1 cellular context compared by ENCODE assay signal in the genomic region with DNA sequence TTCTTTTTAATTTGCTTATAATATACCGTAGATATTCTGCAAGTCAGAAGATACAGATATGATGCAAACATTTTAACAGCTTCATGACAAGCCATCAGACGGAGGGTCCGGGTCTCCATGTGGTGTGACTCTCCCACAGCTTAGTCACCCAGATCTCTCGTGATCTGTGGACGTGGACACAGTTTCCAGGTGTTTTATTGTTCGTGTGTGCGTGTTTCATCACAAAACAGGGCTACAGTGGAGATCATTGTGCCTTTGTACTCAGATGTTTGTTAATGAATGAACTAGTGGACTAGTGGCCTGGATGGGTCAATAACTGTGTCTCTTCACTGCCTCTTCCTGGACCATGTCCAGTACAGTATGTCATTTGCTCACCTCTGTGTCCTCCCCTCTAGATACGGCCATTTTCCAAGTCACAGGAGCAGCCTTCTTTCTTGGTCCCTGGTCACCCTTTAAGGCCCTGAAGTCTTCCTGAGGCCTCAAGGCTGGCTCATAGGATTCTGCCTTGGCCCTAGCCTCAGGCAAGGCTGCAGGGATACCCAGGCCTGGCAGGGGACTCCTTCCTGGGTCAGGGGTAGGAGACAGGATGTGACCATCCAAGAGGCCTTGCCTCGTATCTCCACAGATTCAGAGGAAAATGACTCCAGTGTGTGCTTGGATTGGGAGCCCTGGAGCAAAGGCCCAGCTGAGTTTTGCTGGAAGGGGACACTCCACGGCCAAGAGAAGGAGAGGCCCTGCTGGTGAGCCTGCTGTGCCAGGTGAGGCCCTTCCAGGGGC.
TF ChIP-seq lines count a peak whose summit lies in the region.

No MANE protein-coding gene starts in this region.

TF ChIP-seq in HepG2, 621 proteins besides CTCF, POLR2A, EP300 and RAD21 (continued from another document and continues in another):
- TF ChIP-seq, protein P1, sequence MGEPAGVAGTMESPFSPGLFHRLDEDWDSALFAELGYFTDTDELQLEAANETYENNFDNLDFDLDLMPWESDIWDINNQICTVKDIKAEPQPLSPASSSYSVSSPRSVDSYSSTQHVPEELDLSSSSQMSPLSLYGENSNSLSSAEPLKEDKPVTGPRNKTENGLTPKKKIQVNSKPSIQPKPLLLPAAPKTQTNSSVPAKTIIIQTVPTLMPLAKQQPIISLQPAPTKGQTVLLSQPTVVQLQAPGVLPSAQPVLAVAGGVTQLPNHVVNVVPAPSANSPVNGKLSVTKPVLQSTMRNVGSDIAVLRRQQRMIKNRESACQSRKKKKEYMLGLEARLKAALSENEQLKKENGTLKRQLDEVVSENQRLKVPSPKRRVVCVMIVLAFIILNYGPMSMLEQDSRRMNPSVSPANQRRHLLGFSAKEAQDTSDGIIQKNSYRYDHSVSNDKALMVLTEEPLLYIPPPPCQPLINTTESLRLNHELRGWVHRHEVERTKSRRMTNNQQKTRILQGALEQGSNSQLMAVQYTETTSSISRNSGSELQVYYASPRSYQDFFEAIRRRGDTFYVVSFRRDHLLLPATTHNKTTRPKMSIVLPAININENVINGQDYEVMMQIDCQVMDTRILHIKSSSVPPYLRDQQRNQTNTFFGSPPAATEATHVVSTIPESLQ (CRISPR knock-in tag; conservative IDR thresholded peaks at IDR 0.05): 0 out of 2 replicates have a peak, but pooled peaks have one; percentile 64
- TF ChIP-seq EED (CRISPR knock-in tag; IDR thresholded peaks at IDR 0.05) (peak; percentile 84; the same call in 1 of the 2 replicates), TBX2 (CRISPR knock-in tag; IDR thresholded peaks at IDR 0.05; ENCODE audit: borderline replicate concordance) (peak; percentile 96), RFX5 (IDR thresholded peaks at IDR 0.05; ENCODE audit: low read depth, low read length) (no peak; the same call in 1 of the 2 replicates), CHD4 (IDR thresholded peaks at IDR 0.05; ENCODE audit: borderline replicate concordance, low read length) (peak; percentile 97), CBFB (CRISPR knock-in tag; IDR thresholded peaks at IDR 0.05) (no peak), ATM (IDR thresholded peaks at IDR 0.05; ENCODE audit: borderline replicate concordance) (no peak), ZNF207 (IDR thresholded peaks at IDR 0.05; ENCODE audit: borderline replicate concordance) (no peak), ISX (CRISPR knock-in tag; conservative IDR thresholded peaks at IDR 0.05) (no peak; the same call in 1 of the 2 replicates), ERF (CRISPR knock-in tag; IDR thresholded peaks at IDR 0.05) (peak; percentile 90), ZNF205 (CRISPR knock-in tag; IDR thresholded peaks at IDR 0.05) (peak; percentile 60), GABPA (IDR thresholded peaks at IDR 0.05; ENCODE audit: low read depth, low read length) (peak; percentile 54), GABPA (CRISPR knock-in tag; IDR thresholded peaks at IDR 0.05; ENCODE audit: low read depth) (peak; percentile 82), HHEX (CRISPR knock-in tag; IDR thresholded peaks at IDR 0.05) (peak; percentile 74; the same call in 1 of the 2 replicates), ZNF569 (CRISPR knock-in tag; IDR thresholded peaks at IDR 0.05; ENCODE audit: borderline replicate concordance) (0 out of 2 replicates have a peak, but pooled peaks have one; percentile 33), KLF13 (CRISPR knock-in tag; IDR thresholded peaks at IDR 0.05) (no peak), ZBTB8A (CRISPR knock-in tag; IDR thresholded peaks at IDR 0.05; ENCODE audit: borderline replicate concordance, low read depth) (no peak), NPAS2 (CRISPR knock-in tag; IDR thresholded peaks at IDR 0.05; ENCODE audit: borderline replicate concordance) (no peak), ELF4 (CRISPR knock-in tag; IDR thresholded peaks at IDR 0.05; ENCODE audit: borderline replicate concordance) (peak; percentile 72; the same call in 1 of the 2 replicates), FIP1L1 (IDR thresholded peaks at IDR 0.05; ENCODE audit: borderline replicate concordance, insufficient read depth, low read depth, low read length) (no peak), MIXL1 (CRISPR knock-in tag; IDR thresholded peaks at IDR 0.05) (peak; percentile 100), ZNF883 (CRISPR knock-in tag; IDR thresholded peaks at IDR 0.05; ENCODE audit: not compliant biosample characterization) (no peak), ZNF775 (CRISPR knock-in tag; IDR thresholded peaks at IDR 0.05; ENCODE audit: borderline replicate concordance) (no peak), ZKSCAN1 (IDR thresholded peaks at IDR 0.05; ENCODE audit: low read length) (no peak; the same call in 1 of the 2 replicates), ISL2 (CRISPR knock-in tag; IDR thresholded peaks at IDR 0.05) (peak; percentile 65; the same call in 1 of the 2 replicates), CENPT (CRISPR knock-in tag; IDR thresholded peaks at IDR 0.05; ENCODE audit: low read depth) (no peak), ZNF709 (CRISPR knock-in tag; IDR thresholded peaks at IDR 0.05) (peak; percentile 78; the same call in 1 of the 2 replicates), HNRNPK (IDR thresholded peaks at IDR 0.05; ENCODE audit: low read depth, low read length, poor library complexity, severe bottlenecking) (no peak), TAF1 (CRISPR knock-in tag; IDR thresholded peaks at IDR 0.05) (peak; percentile 51), NR2F2 (IDR thresholded peaks at IDR 0.05; ENCODE audit: borderline replicate concordance, low read depth) (peak; percentile 69; the same call in 1 of the 2 replicates)
- TF ChIP-seq, protein P2, sequence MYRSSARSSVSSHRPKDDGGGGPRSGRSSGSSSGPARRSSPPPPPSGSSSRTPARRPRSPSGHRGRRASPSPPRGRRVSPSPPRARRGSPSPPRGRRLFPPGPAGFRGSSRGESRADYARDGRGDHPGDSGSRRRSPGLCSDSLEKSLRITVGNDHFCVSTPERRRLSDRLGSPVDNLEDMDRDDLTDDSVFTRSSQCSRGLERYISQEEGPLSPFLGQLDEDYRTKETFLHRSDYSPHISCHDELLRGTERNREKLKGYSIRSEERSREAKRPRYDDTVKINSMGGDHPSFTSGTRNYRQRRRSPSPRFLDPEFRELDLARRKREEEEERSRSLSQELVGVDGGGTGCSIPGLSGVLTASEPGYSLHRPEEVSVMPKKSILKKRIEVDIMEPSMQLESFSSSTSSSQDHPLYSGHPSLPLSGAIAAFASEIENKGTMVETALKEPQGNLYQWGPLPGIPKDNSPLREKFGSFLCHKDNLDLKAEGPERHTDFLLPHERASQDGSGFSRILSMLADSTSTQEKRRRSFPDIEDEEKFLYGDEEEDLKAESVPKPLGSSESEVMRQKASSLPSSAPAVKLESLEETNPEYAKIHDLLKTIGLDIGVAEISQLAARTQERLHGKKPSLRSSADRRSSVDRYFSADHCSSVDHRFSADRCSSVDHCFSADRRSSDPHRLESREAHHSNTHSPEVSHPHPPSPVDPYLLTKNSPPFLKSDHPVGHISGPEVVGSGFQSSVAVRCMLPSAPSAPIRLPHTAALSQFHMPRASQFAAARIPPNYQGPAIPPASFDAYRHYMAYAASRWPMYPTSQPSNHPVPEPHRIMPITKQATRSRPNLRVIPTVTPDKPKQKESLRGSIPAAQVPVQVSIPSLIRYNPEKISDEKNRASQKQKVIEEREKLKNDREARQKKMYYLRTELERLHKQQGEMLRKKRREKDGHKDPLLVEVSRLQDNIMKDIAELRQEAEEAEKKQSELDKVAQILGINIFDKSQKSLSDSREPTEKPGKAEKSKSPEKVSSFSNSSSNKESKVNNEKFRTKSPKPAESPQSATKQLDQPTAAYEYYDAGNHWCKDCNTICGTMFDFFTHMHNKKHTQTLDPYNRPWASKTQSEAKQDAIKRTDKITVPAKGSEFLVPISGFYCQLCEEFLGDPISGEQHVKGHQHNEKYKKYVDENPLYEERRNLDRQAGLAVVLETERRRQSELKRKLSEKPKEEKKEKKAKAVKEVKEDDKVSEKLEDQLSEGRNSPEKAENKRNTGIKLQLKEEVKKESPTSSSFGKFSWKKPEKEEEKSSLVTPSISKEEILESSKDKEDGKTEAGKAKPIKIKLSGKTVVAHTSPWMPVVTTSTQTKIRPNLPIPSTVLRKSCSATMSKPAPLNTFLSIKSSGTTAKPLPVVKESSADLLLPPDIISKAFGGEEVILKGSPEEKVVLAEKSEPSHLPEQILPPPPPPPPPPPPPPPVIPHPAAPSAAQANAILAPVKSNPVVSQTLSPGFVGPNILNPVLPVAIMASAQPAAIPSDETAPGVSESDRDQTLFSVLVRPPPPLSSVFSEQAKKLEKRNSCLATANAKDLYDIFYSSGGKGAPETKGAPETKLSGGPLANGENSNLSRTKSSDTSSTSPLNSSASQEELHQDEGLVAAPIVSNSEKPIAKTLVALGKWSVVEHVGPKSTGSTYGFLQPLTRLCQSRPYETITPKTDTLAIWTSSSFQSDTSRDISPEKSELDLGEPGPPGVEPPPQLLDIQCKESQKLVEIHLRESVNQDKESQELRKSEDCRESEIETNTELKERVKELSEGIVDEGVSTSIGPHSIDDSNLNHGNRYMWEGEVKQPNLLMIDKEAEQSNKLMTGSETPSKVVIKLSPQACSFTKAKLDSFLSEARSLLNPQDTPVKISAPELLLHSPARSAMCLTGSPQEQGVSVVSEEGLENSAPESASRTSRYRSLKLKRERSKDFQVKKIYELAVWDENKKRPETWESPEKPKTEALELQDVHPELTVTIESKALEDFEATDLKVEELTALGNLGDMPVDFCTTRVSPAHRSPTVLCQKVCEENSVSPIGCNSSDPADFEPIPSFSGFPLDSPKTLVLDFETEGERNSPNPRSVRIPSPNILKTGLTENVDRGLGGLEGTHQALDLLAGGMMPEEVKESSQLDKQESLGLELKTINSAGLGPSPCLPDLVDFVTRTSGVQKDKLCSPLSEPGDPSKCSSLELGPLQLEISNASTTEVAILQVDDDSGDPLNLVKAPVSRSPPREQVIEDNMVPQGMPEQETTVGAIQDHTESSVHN (CRISPR knock-in tag; IDR thresholded peaks at IDR 0.05): peak; percentile 84; the same call in 1 of the 2 replicates
- TF ChIP-seq, protein P3, sequence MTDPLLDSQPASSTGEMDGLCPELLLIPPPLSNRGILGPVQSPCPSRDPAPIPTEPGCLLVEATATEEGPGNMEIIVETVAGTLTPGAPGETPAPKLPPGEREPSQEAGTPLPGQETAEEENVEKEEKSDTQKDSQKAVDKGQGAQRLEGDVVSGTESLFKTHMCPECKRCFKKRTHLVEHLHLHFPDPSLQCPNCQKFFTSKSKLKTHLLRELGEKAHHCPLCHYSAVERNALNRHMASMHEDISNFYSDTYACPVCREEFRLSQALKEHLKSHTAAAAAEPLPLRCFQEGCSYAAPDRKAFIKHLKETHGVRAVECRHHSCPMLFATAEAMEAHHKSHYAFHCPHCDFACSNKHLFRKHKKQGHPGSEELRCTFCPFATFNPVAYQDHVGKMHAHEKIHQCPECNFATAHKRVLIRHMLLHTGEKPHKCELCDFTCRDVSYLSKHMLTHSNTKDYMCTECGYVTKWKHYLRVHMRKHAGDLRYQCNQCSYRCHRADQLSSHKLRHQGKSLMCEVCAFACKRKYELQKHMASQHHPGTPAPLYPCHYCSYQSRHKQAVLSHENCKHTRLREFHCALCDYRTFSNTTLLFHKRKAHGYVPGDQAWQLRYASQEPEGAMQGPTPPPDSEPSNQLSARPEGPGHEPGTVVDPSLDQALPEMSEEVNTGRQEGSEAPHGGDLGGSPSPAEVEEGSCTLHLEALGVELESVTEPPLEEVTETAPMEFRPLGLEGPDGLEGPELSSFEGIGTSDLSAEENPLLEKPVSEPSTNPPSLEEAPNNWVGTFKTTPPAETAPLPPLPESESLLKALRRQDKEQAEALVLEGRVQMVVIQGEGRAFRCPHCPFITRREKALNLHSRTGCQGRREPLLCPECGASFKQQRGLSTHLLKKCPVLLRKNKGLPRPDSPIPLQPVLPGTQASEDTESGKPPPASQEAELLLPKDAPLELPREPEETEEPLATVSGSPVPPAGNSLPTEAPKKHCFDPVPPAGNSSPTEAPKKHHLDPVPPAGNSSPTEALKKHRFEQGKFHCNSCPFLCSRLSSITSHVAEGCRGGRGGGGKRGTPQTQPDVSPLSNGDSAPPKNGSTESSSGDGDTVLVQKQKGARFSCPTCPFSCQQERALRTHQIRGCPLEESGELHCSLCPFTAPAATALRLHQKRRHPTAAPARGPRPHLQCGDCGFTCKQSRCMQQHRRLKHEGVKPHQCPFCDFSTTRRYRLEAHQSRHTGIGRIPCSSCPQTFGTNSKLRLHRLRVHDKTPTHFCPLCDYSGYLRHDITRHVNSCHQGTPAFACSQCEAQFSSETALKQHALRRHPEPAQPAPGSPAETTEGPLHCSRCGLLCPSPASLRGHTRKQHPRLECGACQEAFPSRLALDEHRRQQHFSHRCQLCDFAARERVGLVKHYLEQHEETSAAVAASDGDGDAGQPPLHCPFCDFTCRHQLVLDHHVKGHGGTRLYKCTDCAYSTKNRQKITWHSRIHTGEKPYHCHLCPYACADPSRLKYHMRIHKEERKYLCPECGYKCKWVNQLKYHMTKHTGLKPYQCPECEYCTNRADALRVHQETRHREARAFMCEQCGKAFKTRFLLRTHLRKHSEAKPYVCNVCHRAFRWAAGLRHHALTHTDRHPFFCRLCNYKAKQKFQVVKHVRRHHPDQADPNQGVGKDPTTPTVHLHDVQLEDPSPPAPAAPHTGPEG (CRISPR knock-in tag; IDR thresholded peaks at IDR 0.05): 0 out of 2 replicates have a peak, but pooled peaks have one; percentile 57
- TF ChIP-seq, protein P4, sequence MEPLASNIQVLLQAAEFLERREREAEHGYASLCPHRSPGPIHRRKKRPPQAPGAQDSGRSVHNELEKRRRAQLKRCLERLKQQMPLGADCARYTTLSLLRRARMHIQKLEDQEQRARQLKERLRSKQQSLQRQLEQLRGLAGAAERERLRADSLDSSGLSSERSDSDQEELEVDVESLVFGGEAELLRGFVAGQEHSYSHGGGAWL (CRISPR knock-in tag; IDR thresholded peaks at IDR 0.05): 0 out of 2 replicates have a peak, but pooled peaks have one; percentile 49
- TF ChIP-seq, protein P5, sequence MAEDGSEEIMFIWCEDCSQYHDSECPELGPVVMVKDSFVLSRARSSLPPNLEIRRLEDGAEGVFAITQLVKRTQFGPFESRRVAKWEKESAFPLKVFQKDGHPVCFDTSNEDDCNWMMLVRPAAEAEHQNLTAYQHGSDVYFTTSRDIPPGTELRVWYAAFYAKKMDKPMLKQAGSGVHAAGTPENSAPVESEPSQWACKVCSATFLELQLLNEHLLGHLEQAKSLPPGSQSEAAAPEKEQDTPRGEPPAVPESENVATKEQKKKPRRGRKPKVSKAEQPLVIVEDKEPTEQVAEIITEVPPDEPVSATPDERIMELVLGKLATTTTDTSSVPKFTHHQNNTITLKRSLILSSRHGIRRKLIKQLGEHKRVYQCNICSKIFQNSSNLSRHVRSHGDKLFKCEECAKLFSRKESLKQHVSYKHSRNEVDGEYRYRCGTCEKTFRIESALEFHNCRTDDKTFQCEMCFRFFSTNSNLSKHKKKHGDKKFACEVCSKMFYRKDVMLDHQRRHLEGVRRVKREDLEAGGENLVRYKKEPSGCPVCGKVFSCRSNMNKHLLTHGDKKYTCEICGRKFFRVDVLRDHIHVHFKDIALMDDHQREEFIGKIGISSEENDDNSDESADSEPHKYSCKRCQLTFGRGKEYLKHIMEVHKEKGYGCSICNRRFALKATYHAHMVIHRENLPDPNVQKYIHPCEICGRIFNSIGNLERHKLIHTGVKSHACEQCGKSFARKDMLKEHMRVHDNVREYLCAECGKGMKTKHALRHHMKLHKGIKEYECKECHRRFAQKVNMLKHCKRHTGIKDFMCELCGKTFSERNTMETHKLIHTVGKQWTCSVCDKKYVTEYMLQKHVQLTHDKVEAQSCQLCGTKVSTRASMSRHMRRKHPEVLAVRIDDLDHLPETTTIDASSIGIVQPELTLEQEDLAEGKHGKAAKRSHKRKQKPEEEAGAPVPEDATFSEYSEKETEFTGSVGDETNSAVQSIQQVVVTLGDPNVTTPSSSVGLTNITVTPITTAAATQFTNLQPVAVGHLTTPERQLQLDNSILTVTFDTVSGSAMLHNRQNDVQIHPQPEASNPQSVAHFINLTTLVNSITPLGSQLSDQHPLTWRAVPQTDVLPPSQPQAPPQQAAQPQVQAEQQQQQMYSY (CRISPR knock-in tag; IDR thresholded peaks at IDR 0.05): no peak
- TF ChIP-seq, protein P6, sequence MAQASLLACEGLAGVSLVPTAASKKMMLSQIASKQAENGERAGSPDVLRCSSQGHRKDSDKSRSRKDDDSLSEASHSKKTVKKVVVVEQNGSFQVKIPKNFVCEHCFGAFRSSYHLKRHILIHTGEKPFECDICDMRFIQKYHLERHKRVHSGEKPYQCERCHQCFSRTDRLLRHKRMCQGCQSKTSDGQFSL (CRISPR knock-in tag; IDR thresholded peaks at IDR 0.05): no peak
